ENCODE assay signal across 1 cellular context in genomic region chr15:85764304-85764633, GRCh38.
TF ChIP-seq lines count a peak whose summit lies in the region.

No MANE protein-coding gene starts in this region.

TF ChIP-seq in WTC11, 78 proteins besides CTCF, POLR2A, EP300 and RAD21 (continued from another document):
- TF ChIP-seq GRHL2 (CRISPR knock-in tag; IDR thresholded peaks at IDR 0.05; ENCODE audit: insufficient replicate concordance, severe bottlenecking), result no peak
- TF ChIP-seq ATF2 (CRISPR knock-in tag; IDR thresholded peaks at IDR 0.05; ENCODE audit: borderline replicate concordance, low read depth), result no peak
- no peak for TF ChIP-seq ZBTB43 (CRISPR knock-in tag; IDR thresholded peaks at IDR 0.05)
- no peak for TF ChIP-seq HMGA2 (CRISPR knock-in tag; IDR thresholded peaks at IDR 0.05)
